ENCODE assay signal across 10 cellular contexts in genomic region chr5:56763711-56764466, GRCh38. TPM values are rescaled to one million over a fixed set of nuclear protein-coding genes. Genes with fewer than 3 reads are reported as not detected.
A peak's percentile ranks its signal among the peaks of the same experiment; 100 is the strongest.
DNase-seq lines count a peak whose midpoint lies in the region; ATAC-seq and TF ChIP-seq lines count a peak whose summit lies in the region.
"Had no signal": no experiment of that assay in that cellular context is flagged by ENCODE, and none has a peak within 500 bp of the region (broad histone marks: within the 10 kb centered on the region; RNA-seq: fewer than 3 reads in every experiment).

No MANE protein-coding gene starts in this region.

- intact Hi-C loops in breast epithelium (cut with DNase I; ENCODE audit: low total_unique reads) = no loop called here

- in situ Hi-C loops in Caki2 (cut with HindIII; ENCODE audit: low pct_unique_long_range_greater_than_20kb, low sequenced_read_pairs) = no loop called here

- DNase-seq in Caki2 (ENCODE audit: low read depth) (peak; percentile 44), NB4 (ENCODE audit: low read depth) (peak; percentile 99), breast epithelium (ENCODE audit: low spot score in 2 of 2) (peak; percentile 64 to 76), myocyte (ENCODE audit: low read depth) (peak; percentile 75), NCI-H1436 treated with DMSO at 0.1 percent for 48 hours (lab: John Stamatoyannopoulos, UW) (no peak), NCI-H1694 treated with DMSO at 0.1 percent for 48 hours (lab: John Stamatoyannopoulos, UW) (no peak)

- ATAC-seq in GM19324 (IDR thresholded peaks at IDR 0.05; ENCODE audit: low FRiP score, unreplicated experiment) (no peak), HG03175 (IDR thresholded peaks at IDR 0.05; ENCODE audit: unreplicated experiment) (no peak)

- no peaks in the 10 kb centered on the region for H3K9me3 ChIP-seq in breast epithelium
- H3K9me3 ChIP-seq: adrenal gland had no signal

- TF ChIP-seq CTCF in NB4 (IDR thresholded peaks at IDR 0.05; ENCODE audit: low read depth, low read length) (no peak), breast epithelium (IDR thresholded peaks at IDR 0.05) (no peak)

- TF ChIP-seq POLR2A in NB4 (IDR thresholded peaks at IDR 0.05; ENCODE audit: extremely low read depth, insufficient read length) (peak; percentile 7), breast epithelium (IDR thresholded peaks at IDR 0.05) (no peak)

- peaks cover 0 to 5% of the 10 kb centered on the region in 2 donors for H3K4me1 ChIP-seq in breast epithelium

- peak overlapping the region; percentile 28 to 54 for H3K27ac ChIP-seq in breast epithelium
- H3K27ac ChIP-seq: SK-N-MC had no signal

- no peaks in the 10 kb centered on the region for H3K27me3 ChIP-seq in breast epithelium
- H3K27me3 ChIP-seq: adrenal gland had no signal

- H3K36me3 ChIP-seq in breast epithelium = no peaks in the 10 kb centered on the region
- H3K36me3 ChIP-seq: adrenal gland had no signal

- H3K4me3 ChIP-seq in NB4 (ENCODE audit: low read depth, low read length) = peak overlapping the region; percentile 21
- no peak overlapping the region for H3K4me3 ChIP-seq in breast epithelium
- H3K4me3 ChIP-seq: adrenal gland, SK-N-MC had no signal

RNA-seq across cellular contexts. Expression of gene MAP3K1, which starts 51.5 kb away (rescaled TPM):
- total RNA-seq in Caki2 (2014; rRNA removed; shearing (Covaris generic); ENCODE audit: low replicate concordance) = 32.4 and 38.0 TPM in 2 replicates
- total RNA-seq in breast epithelium = 100 to 1,000 TPM in 1 of 3 donors, 10 to 100 TPM in 2; 14.9 to 138 (median 77.7) TPM
- total RNA-seq in myocyte = 2.2 and 4.0 TPM in 2 replicates
- polyA plus RNA-seq in myocyte (2012) = 0.69 TPM

Comparison
In these comparisons a context has a peak if more than half of its experiments do, and no peak if none do; other contexts are left out.
1. DNase-seq: peak in Caki2 (single experiment), NB4 (single experiment), breast epithelium (2 of 2) and myocyte (single experiment); none in NCI-H1436 treated with DMSO at 0.1 percent for 48 hours (single experiment) and NCI-H1694 treated with DMSO at 0.1 percent for 48 hours (single experiment).